In genomic region chr9:94757158-94757557, GRCh38 we compare ENCODE assay signal across 12 cellular contexts. TPM values are rescaled to one million over a fixed set of nuclear protein-coding genes. Genes with fewer than 3 reads are reported as not detected.
A peak's percentile ranks its signal among the peaks of the same experiment; 100 is the strongest.
DNase-seq lines count a peak whose midpoint lies in the region; ATAC-seq and TF ChIP-seq lines count a peak whose summit lies in the region.
"Had no signal": no experiment of that assay in that cellular context is flagged by ENCODE, and none has a peak within 500 bp of the region (broad histone marks: within the 10 kb centered on the region; RNA-seq: fewer than 3 reads in every experiment).

No MANE protein-coding gene starts in this region.

- H3K27ac ChIP-seq in GM23248, result peak overlapping the region; percentile 43
- peak overlapping the region; percentile 36 to 61; a peak in 3 of 4 replicates for H3K27ac ChIP-seq in SK-N-SH (ENCODE audit: low read depth in 2 of 2, low read length in 1 of 2)
- H3K27ac ChIP-seq: breast epithelium had no signal

- H3K4me3 Mint-ChIP-seq in stimulated activated naive B cell treated with anti-CD40 and anti-IgM and Interleukin-4, amounts not matched to agents 10 μg/mL and 1 μg/mL and 100 μg/mL, for 72 hours, result no peak overlapping the region
- H3K4me3 Mint-ChIP-seq: activated T-helper 1 cell treated with anti-CD3 and anti-CD28 coated beads, Interleukin-12 subunit alpha, Interleukin-12 subunit beta, Interleukin-2, Interleukin-4 antibody, amounts not matched to agents 30 ng/mL and 10 ng/mL and 1 ng/mL, durations not matched to agents 14 hours and 24 hours and 36 hours had no signal

- TF ChIP-seq EP300 in SK-N-SH (IDR thresholded peaks at IDR 0.05; ENCODE audit: borderline replicate concordance in 1 of 2, low read depth in 1 of 2, low read length in 1 of 2), result 0 out of 4 replicates have a peak, but pooled peaks of 1 of the 2 experiments have one; percentile 9

- H3K9me3 ChIP-seq in GM23248 (ENCODE audit: low read depth) (no peaks in the 10 kb centered on the region), SK-N-SH (no peaks in the 10 kb centered on the region)
- H3K9me3 ChIP-seq: breast epithelium, HAP-1 had no signal

- no peak for TF ChIP-seq CTCF in SK-N-SH (IDR thresholded peaks at IDR 0.05)
- no peak for TF ChIP-seq CTCF in fibroblast of pulmonary artery (IDR thresholded peaks at IDR 0.05; ENCODE audit: low read length, missing control alignments)

- H3K9me3 Mint-ChIP-seq in stimulated activated naive B cell treated with anti-CD40 and anti-IgM and Interleukin-4, amounts not matched to agents 10 μg/mL and 1 μg/mL and 100 μg/mL, for 72 hours, result peaks cover 2 to 4% of the 10 kb centered on the region in 2 donors
- H3K9me3 Mint-ChIP-seq: activated T-helper 1 cell treated with anti-CD3 and anti-CD28 coated beads, Interleukin-12 subunit alpha, Interleukin-12 subunit beta, Interleukin-2, Interleukin-4 antibody, amounts not matched to agents 30 ng/mL and 10 ng/mL and 1 ng/mL, durations not matched to agents 14 hours and 24 hours and 36 hours had no signal

- H3K4me3 ChIP-seq in GM23248 (no peak overlapping the region), SK-N-SH (ENCODE audit: low read depth in 2 of 2, low read length in 1 of 2) (no peak overlapping the region), fibroblast of pulmonary artery (replicated peaks; ENCODE audit: low read depth, low read length) (no peak overlapping the region)
- H3K4me3 ChIP-seq: breast epithelium, HAP-1 had no signal

- no peaks in the 10 kb centered on the region for H3K27me3 Mint-ChIP-seq in stimulated activated naive B cell treated with anti-CD40 and anti-IgM and Interleukin-4, amounts not matched to agents 10 μg/mL and 1 μg/mL and 100 μg/mL, for 72 hours

- H3F3A ChIP-seq in GM23248 (ENCODE audit: insufficient read depth), result peaks cover 9% of the 10 kb centered on the region
- peaks cover 5% of the 10 kb centered on the region for H3F3A ChIP-seq in SK-N-SH (replicated peaks; ENCODE audit: insufficient read depth)

- H3K36me3 ChIP-seq in GM23248 (ENCODE audit: low read depth) (no peaks in the 10 kb centered on the region), SK-N-SH (replicated peaks in 1 of 2; ENCODE audit: control insufficient read depth in 1 of 2, insufficient read depth in 2 of 2, low read length in 1 of 2) (peaks cover 3 to 14% of the 10 kb centered on the region in 2 experiments)
- H3K36me3 ChIP-seq: breast epithelium had no signal

- in situ Hi-C loops in GM23248 (cut with MboI), result no loop called here

- peak overlapping the region; percentile 33 for H3K27ac Mint-ChIP-seq in stimulated activated naive B cell treated with anti-CD40 and anti-IgM and Interleukin-4, amounts not matched to agents 10 μg/mL and 1 μg/mL and 100 μg/mL, for 72 hours
- H3K27ac Mint-ChIP-seq: activated T-helper 1 cell treated with anti-CD3 and anti-CD28 coated beads, Interleukin-12 subunit alpha, Interleukin-12 subunit beta, Interleukin-2, Interleukin-4 antibody, amounts not matched to agents 30 ng/mL and 10 ng/mL and 1 ng/mL, durations not matched to agents 14 hours and 24 hours and 36 hours had no signal

- TF ChIP-seq RAD21 in SK-N-SH (IDR thresholded peaks at IDR 0.05; ENCODE audit: low read length), result no peak

- H2AFZ ChIP-seq in GM23248 (no peak overlapping the region), SK-N-SH (ENCODE audit: low read depth) (no peak overlapping the region)

- peak; percentile 68 for DNase-seq in GM23248
- no peak for DNase-seq in SK-N-SH
- DNase-seq in fibroblast of pulmonary artery (ENCODE audit: low read depth), result peak; percentile 58
- DNase-seq in stimulated activated naive B cell treated with anti-CD40 and anti-IgM and Interleukin-4, amounts not matched to agents 10 μg/mL and 1 μg/mL and 100 μg/mL, for 72 hours, result no peak
- DNase-seq in activated CD4-positive, alpha-beta T cell treated with anti-CD3 and anti-CD28 coated beads, Interleukin-2, amount 50 U/mL, for 4 hours, result no peak
- no peak for DNase-seq in NCI-H1417 treated with DMSO at 0.1 percent for 48 hours (lab: John Stamatoyannopoulos, UW)
- DNase-seq: substantia nigra had no signal

- 56 to 65% methylated on average over 4 of the region's 4 CpGs for WGBS in GM23248 (ENCODE audit: low coverage in 1 of 2, low lambda C conversion rate in 2 of 2, missing lambda C conversion rate in 2 of 2), 2 experiments
- WGBS in SK-N-SH (ENCODE audit: low lambda C conversion rate), result 72% methylated on average over 4 of the region's 4 CpGs

- H4K20me1 ChIP-seq in GM23248 (ENCODE audit: insufficient read depth) (no peaks in the 10 kb centered on the region), SK-N-SH (ENCODE audit: insufficient read depth) (no peaks in the 10 kb centered on the region)

- peaks cover 12% of the 10 kb centered on the region for H3K4me1 ChIP-seq in GM23248 (ENCODE audit: insufficient read depth)
- H3K4me1 ChIP-seq in SK-N-SH (ENCODE audit: control insufficient read depth in 1 of 2, insufficient read depth in 2 of 2, low read depth in 1 of 2, low read length in 1 of 2), result peaks cover 19 to 24% of the 10 kb centered on the region in 2 experiments; a peak in 3 of 4 replicates
- H3K4me1 ChIP-seq: breast epithelium had no signal

- peak overlapping the region; percentile 25 for H3K4me2 ChIP-seq in GM23248 (ENCODE audit: unreplicated experiment)
- peak overlapping the region; percentile 16; the same call in 1 of the 2 replicates for H3K4me2 ChIP-seq in SK-N-SH

- H3K9ac ChIP-seq in GM23248, result no peak overlapping the region; the same call in 1 of the 2 replicates
- no peak overlapping the region for H3K9ac ChIP-seq in SK-N-SH

- H3K36me3 Mint-ChIP-seq in stimulated activated naive B cell treated with anti-CD40 and anti-IgM and Interleukin-4, amounts not matched to agents 10 μg/mL and 1 μg/mL and 100 μg/mL, for 72 hours, result peaks cover 13 to 34% of the 10 kb centered on the region in 2 donors

- POLR2A ChIA-PET in SK-N-SH (lab: Yijun Ruan, JAX), result no interaction called here

- H3K27me3 ChIP-seq in GM23248 (replicated peaks; ENCODE audit: insufficient read depth) (no peaks in the 10 kb centered on the region), SK-N-SH (ENCODE audit: insufficient read depth) (no peaks in the 10 kb centered on the region)
- H3K27me3 ChIP-seq: breast epithelium had no signal

- H3K79me2 ChIP-seq in GM23248 (ENCODE audit: insufficient read depth) (no peaks in the 10 kb centered on the region), SK-N-SH (ENCODE audit: insufficient read depth) (peaks cover 6% of the 10 kb centered on the region; the same call in 1 of the 2 replicates)

- no peak for ATAC-seq in stimulated activated naive B cell treated with anti-CD40 and anti-IgM and Interleukin-4, amounts not matched to agents 10 μg/mL and 1 μg/mL and 100 μg/mL, for 72 hours (replicated peaks)
- no peak for ATAC-seq in HG03442 (IDR thresholded peaks at IDR 0.05; ENCODE audit: unreplicated experiment)
- ATAC-seq: sciatic nerve had no signal

- no peaks in the 10 kb centered on the region for H3K9me2 ChIP-seq in GM23248 (ENCODE audit: insufficient read depth)
- no peaks in the 10 kb centered on the region for H3K9me2 ChIP-seq in SK-N-SH

- H3K4me1 Mint-ChIP-seq in stimulated activated naive B cell treated with anti-CD40 and anti-IgM and Interleukin-4, amounts not matched to agents 10 μg/mL and 1 μg/mL and 100 μg/mL, for 72 hours, result peaks cover 0 to 2% of the 10 kb centered on the region in 2 donors

- CTCF ChIA-PET in SK-N-SH (lab: Yijun Ruan, JAX), result interaction anchor here (0.7 kb wide), 1 partner anchor 370 kb away, joined by 3 read pairs; no protein-coding TSS in a partner anchor

TF ChIP-seq in SK-N-SH, 30 proteins besides CTCF, POLR2A, EP300 and RAD21:
- TF ChIP-seq MEF2A (IDR thresholded peaks at IDR 0.05; ENCODE audit: borderline replicate concordance, low read depth) (no peak), EZH2phosphoT487 (IDR thresholded peaks at IDR 0.05; ENCODE audit: borderline replicate concordance, low read depth) (no peak), PBX3 (IDR thresholded peaks at IDR 0.05) (peak; percentile 41), MAX (IDR thresholded peaks at IDR 0.05; ENCODE audit: low read depth) (no peak), TAF1 (IDR thresholded peaks at IDR 0.05; ENCODE audit: borderline replicate concordance, low read depth, low read length) (no peak), JUND (IDR thresholded peaks at IDR 0.05) (peak; percentile 46), GABPA (IDR thresholded peaks at IDR 0.05; ENCODE audit: low read depth) (no peak), TEAD4 (IDR thresholded peaks at IDR 0.05; ENCODE audit: borderline replicate concordance, insufficient read depth) (no peak), FOSL2 (IDR thresholded peaks at IDR 0.05; ENCODE audit: borderline replicate concordance, low read depth) (peak; percentile 64; the same call in 1 of the 2 replicates), TCF12 (IDR thresholded peaks at IDR 0.05) (no peak)

RNA-seq across cellular contexts. Expression of gene AOPEP, which starts 30.7 kb away (rescaled TPM):
- 90.0 and 90.5 TPM in 2 replicates for total RNA-seq in GM23248 (2014; rRNA removed; shearing (Covaris generic))
- 118 and 120 TPM in 2 replicates for polyA plus RNA-seq in GM23248 (2016; fragmentation: Nextera tagmentation; extraction: Ambion mirVana)
- 53.0 and 54.6 TPM in 2 replicates for polyA plus RNA-seq in SK-N-SH (2012; rRNA removed)
- 44.6 and 47.2 TPM in 2 replicates for polyA plus RNA-seq in SK-N-SH (2012; cell fraction: cytosol; rRNA removed)
- polyA plus RNA-seq in SK-N-SH (2012; cell fraction: nucleus; rRNA removed), result 105 and 122 TPM in 2 replicates

Comparison
In these comparisons a context has a peak if more than half of its experiments do, and no peak if none do; other contexts are left out.
1. DNase-seq: peak in GM23248 (single experiment) and fibroblast of pulmonary artery (single experiment); none in SK-N-SH (single experiment), stimulated activated naive B cell treated with anti-CD40 and anti-IgM and Interleukin-4, amounts not matched to agents 10 μg/mL and 1 μg/mL and 100 μg/mL, for 72 hours (single experiment), activated CD4-positive, alpha-beta T cell treated with anti-CD3 and anti-CD28 coated beads, Interleukin-2, amount 50 U/mL, for 4 hours (0 of 2) and NCI-H1417 treated with DMSO at 0.1 percent for 48 hours (single experiment).